ENCODE assay signal across 16 cellular contexts in genomic region chr2:171185941-171186340, GRCh38. TPM values are rescaled to one million over a fixed set of nuclear protein-coding genes. Genes with fewer than 3 reads are reported as not detected.
DNase-seq lines count a peak whose midpoint lies in the region; ATAC-seq and TF ChIP-seq lines count a peak whose summit lies in the region.
"Had no signal": no experiment of that assay in that cellular context is flagged by ENCODE, and none has a peak within 500 bp of the region (broad histone marks: within the 10 kb centered on the region; RNA-seq: fewer than 3 reads in every experiment).

No MANE protein-coding gene starts in this region.

- H4K20me1 ChIP-seq in HCT116 (ENCODE audit: insufficient read depth) = no peaks in the 10 kb centered on the region

- H3K4me1 Mint-ChIP-seq in activated CD4-positive, alpha-beta T cell treated with anti-CD3 and anti-CD28 coated beads, Interleukin-2, amount 10 ng/mL, durations not matched to agents 7 days and 5 days = no peaks in the 10 kb centered on the region
- peaks cover 4% of the 10 kb centered on the region for H3K4me1 Mint-ChIP-seq in type B pancreatic cell (ENCODE audit: unreplicated experiment)

- H3K9ac ChIP-seq in HCT116 (ENCODE audit: low read length) = no peak overlapping the region
- H3K9ac ChIP-seq: neural progenitor cell had no signal

- no peaks in the 10 kb centered on the region for H3K9me2 ChIP-seq in HCT116 (ENCODE audit: insufficient read depth)

- no peak for DNase-seq in HCT116 (ENCODE audit: low read depth, low spot score)
- peak; percentile 80 for DNase-seq in astrocyte of the hippocampus (ENCODE audit: low read depth, low spot score)
- DNase-seq in hepatic stellate cell (ENCODE audit: low spot score) = peak; percentile 66
- no peak for DNase-seq in activated CD4-positive, alpha-beta T cell treated with anti-CD3 and anti-CD28 coated beads, Interleukin-2, amount 10 ng/mL, durations not matched to agents 7 days and 5 days
- DNase-seq in type B pancreatic cell (ENCODE audit: extremely low spot score, unreplicated experiment) = no peak
- DNase-seq: activated naive CD4-positive, alpha-beta T cell treated with anti-CD3 and anti-CD28 coated beads, Interleukin-2, amount 50 U/mL, for 16 hours; erythroblast; NCI-H187; NCI-H524 treated with DMSO at 0.1 percent for 48 hours; stimulated activated naive CD8-positive, alpha-beta T cell treated with anti-CD3 and anti-CD28 coated beads, Interleukin-15, Interleukin-2, amounts not matched to agents 100 U/mL and 50 U/mL, for 24 hours had no signal

- H3K4me3 Mint-ChIP-seq in activated CD4-positive, alpha-beta T cell treated with anti-CD3 and anti-CD28 coated beads, Interleukin-2, amount 10 ng/mL, durations not matched to agents 7 days and 5 days = no peak overlapping the region
- H3K4me3 Mint-ChIP-seq in type B pancreatic cell = no peak overlapping the region
- H3K4me3 Mint-ChIP-seq: neural progenitor cell had no signal

- H3K4me3 ChIP-seq in ACC112 (ENCODE audit: low read depth, low read length) = no peak overlapping the region
- H3K4me3 ChIP-seq in HCT116 (replicated peaks in 1 of 2; ENCODE audit: low read depth in 1 of 2, low read length in 2 of 2) = no peak overlapping the region
- H3K4me3 ChIP-seq: neural progenitor cell, skin epidermis had no signal

- RAD21 ChIA-PET in HCT116 (lab: Charles Lee; ENCODE audit: low non-redundant PET in 1 of 2, low total read pairs in 2 of 2, uncharacterized antibody in 2 of 2, unreplicated experiment in 2 of 2) = no interaction called here

- intact Hi-C loops in HCT116 (cut with micrococcal nuclease) = no loop called here

- H3K79me2 ChIP-seq in ACC112 (ENCODE audit: control insufficient read depth, insufficient read depth, low read length, unreplicated experiment) (no peaks in the 10 kb centered on the region), HCT116 (ENCODE audit: insufficient read depth, low read length) (no peaks in the 10 kb centered on the region)

- H3K36me3 Mint-ChIP-seq in activated CD4-positive, alpha-beta T cell treated with anti-CD3 and anti-CD28 coated beads, Interleukin-2, amount 10 ng/mL, durations not matched to agents 7 days and 5 days (ENCODE audit: low read depth) = peaks cover 1% of the 10 kb centered on the region
- no peaks in the 10 kb centered on the region for H3K36me3 Mint-ChIP-seq in type B pancreatic cell
- H3K36me3 Mint-ChIP-seq: neural progenitor cell had no signal

- H3K4me2 ChIP-seq in HCT116 (ENCODE audit: low read length) = no peak overlapping the region
- H3K4me2 ChIP-seq: neural progenitor cell had no signal

- TF ChIP-seq RAD21 in HCT116 (IDR thresholded peaks at IDR 0.05; ENCODE audit: low read depth) = no peak

- no peaks in the 10 kb centered on the region for H3K27me3 ChIP-seq in ACC112 (ENCODE audit: insufficient read depth, low read length)
- H3K27me3 ChIP-seq in HCT116 (ENCODE audit: insufficient read depth, low read length) = no peaks in the 10 kb centered on the region
- H3K27me3 ChIP-seq: neural progenitor cell had no signal

- no TSS peak for BruUV-seq in HCT116 (replicated peaks; lab: Mats Ljungman, UMichigan)

- H3K27ac Mint-ChIP-seq in activated CD4-positive, alpha-beta T cell treated with anti-CD3 and anti-CD28 coated beads, Interleukin-2, amount 10 ng/mL, durations not matched to agents 7 days and 5 days = no peak overlapping the region
- no peak overlapping the region for H3K27ac Mint-ChIP-seq in type B pancreatic cell
- H3K27ac Mint-ChIP-seq: neural progenitor cell had no signal

- POLR2A ChIA-PET in HCT116 (lab: Charles Lee) = no interaction called here
- POLR2A ChIA-PET in activated CD4-positive, alpha-beta T cell treated with anti-CD3 and anti-CD28 coated beads, Interleukin-2, amount 10 ng/mL, durations not matched to agents 7 days and 5 days (lab: Charles Lee) = no interaction called here

- peaks cover 14% of the 10 kb centered on the region for H3K4me1 ChIP-seq in ACC112 (ENCODE audit: control insufficient read depth, insufficient read depth, low read length, unreplicated experiment)
- H3K4me1 ChIP-seq in HCT116 (ENCODE audit: control insufficient read depth in 1 of 2, insufficient read depth in 2 of 2, low read length in 2 of 2) = no peaks in the 10 kb centered on the region

- H3K27me3 Mint-ChIP-seq in activated CD4-positive, alpha-beta T cell treated with anti-CD3 and anti-CD28 coated beads, Interleukin-2, amount 10 ng/mL, durations not matched to agents 7 days and 5 days = no peaks in the 10 kb centered on the region
- H3K27me3 Mint-ChIP-seq in type B pancreatic cell = no peaks in the 10 kb centered on the region

- peak overlapping the region; percentile 73 for H2AFZ ChIP-seq in ACC112 (ENCODE audit: low read length, unreplicated experiment)
- peak overlapping the region; percentile 48 for H2AFZ ChIP-seq in HCT116 (ENCODE audit: low read depth, low read length, poor library complexity, severe bottlenecking)
- H2AFZ ChIP-seq: neural progenitor cell had no signal

- CTCF ChIA-PET in HCT116 (lab: Charles Lee) = no interaction called here
- CTCF ChIA-PET in activated CD4-positive, alpha-beta T cell treated with anti-CD3 and anti-CD28 coated beads, Interleukin-2, amount 10 ng/mL, durations not matched to agents 7 days and 5 days (lab: Charles Lee) = no interaction called here

- no peak for TF ChIP-seq CTCF in HCT116 (IDR thresholded peaks at IDR 0.05 in 2 of 3, conservative IDR thresholded peaks at IDR 0.05 in 1 of 3; ENCODE audit: borderline replicate concordance in 1 of 3, insufficient read depth in 1 of 3, low read depth in 2 of 3, low read length in 2 of 3)
- no peak for TF ChIP-seq CTCF in type B pancreatic cell (conservative IDR thresholded peaks at IDR 0.05)

- no peaks in the 10 kb centered on the region for H3K9me3 ChIP-seq in HCT116 (ENCODE audit: control insufficient read depth in 1 of 2, insufficient read depth in 1 of 2, low read depth in 1 of 2, low read length in 2 of 2)

- no peak for TF ChIP-seq POLR2A in HCT116 (IDR thresholded peaks at IDR 0.05; ENCODE audit: borderline replicate concordance, extremely low read depth, insufficient read depth, insufficient read length)

- peaks cover 2% of the 10 kb centered on the region for H3K9me3 Mint-ChIP-seq in activated CD4-positive, alpha-beta T cell treated with anti-CD3 and anti-CD28 coated beads, Interleukin-2, amount 10 ng/mL, durations not matched to agents 7 days and 5 days
- no peaks in the 10 kb centered on the region for H3K9me3 Mint-ChIP-seq in type B pancreatic cell
- H3K9me3 Mint-ChIP-seq: neural progenitor cell had no signal

- ATAC-seq in HCT116 (no peak), HG03354 (IDR thresholded peaks at IDR 0.05; ENCODE audit: poor library complexity, severe bottlenecking, unreplicated experiment) (no peak), HG02884 (IDR thresholded peaks at IDR 0.05; ENCODE audit: unreplicated experiment) (no peak)
- ATAC-seq: Panc1; stimulated activated naive CD8-positive, alpha-beta T cell treated with anti-CD3 and anti-CD28 coated beads, Interleukin-15, Interleukin-2, amounts not matched to agents 100 U/mL and 50 U/mL, for 24 hours had no signal

- no peaks in the 10 kb centered on the region for H3K36me3 ChIP-seq in ACC112 (ENCODE audit: insufficient read depth, low read length)
- no peaks in the 10 kb centered on the region for H3K36me3 ChIP-seq in HCT116 (ENCODE audit: control insufficient read depth in 1 of 2, insufficient read depth in 2 of 2, low read length in 2 of 2)
- H3K36me3 ChIP-seq: neural progenitor cell had no signal

- H3K27ac ChIP-seq in ACC112 (ENCODE audit: low read depth, low read length) (peak overlapping the region; percentile 50), HCT116 (ENCODE audit: low read depth, low read length) (no peak overlapping the region)
- H3K27ac ChIP-seq: neural progenitor cell had no signal

TF ChIP-seq in HCT116, 20 proteins besides CTCF, POLR2A, EP300 and RAD21:
- TF ChIP-seq JUND (IDR thresholded peaks at IDR 0.05) (no peak), REST (IDR thresholded peaks at IDR 0.05; ENCODE audit: low read depth) (no peak), ZFX (IDR thresholded peaks at IDR 0.05) (no peak)

RNA-seq across cellular contexts. Expression of gene TLK1, which starts 25.2 kb away (rescaled TPM):
- total RNA-seq in HCT116 (2021; ENCODE audit: unreplicated experiment) = 57.7 TPM
- 11.0 and 16.9 TPM in 2 replicates for polyA plus RNA-seq in HCT116 (2012)
- 10 to 100 TPM; 87.1 to 92.5 TPM for total RNA-seq in activated CD4-positive, alpha-beta T cell treated with anti-CD3 and anti-CD28 coated beads, Interleukin-2, amount 10 ng/mL, durations not matched to agents 7 days and 5 days
- 54.2 and 58.8 TPM in 2 replicates for total RNA-seq in type B pancreatic cell (ENCODE audit: low replicate concordance)

Comparison
In these comparisons a context has a peak if more than half of its experiments do, and no peak if none do; other contexts are left out.
1. DNase-seq: peak in astrocyte of the hippocampus (single experiment) and hepatic stellate cell (single experiment); none in HCT116 (single experiment), activated CD4-positive, alpha-beta T cell treated with anti-CD3 and anti-CD28 coated beads, Interleukin-2, amount 10 ng/mL, durations not matched to agents 7 days and 5 days (single experiment) and type B pancreatic cell (single experiment).